9 cellular contexts compared by ENCODE assay signal in the genomic region with DNA sequence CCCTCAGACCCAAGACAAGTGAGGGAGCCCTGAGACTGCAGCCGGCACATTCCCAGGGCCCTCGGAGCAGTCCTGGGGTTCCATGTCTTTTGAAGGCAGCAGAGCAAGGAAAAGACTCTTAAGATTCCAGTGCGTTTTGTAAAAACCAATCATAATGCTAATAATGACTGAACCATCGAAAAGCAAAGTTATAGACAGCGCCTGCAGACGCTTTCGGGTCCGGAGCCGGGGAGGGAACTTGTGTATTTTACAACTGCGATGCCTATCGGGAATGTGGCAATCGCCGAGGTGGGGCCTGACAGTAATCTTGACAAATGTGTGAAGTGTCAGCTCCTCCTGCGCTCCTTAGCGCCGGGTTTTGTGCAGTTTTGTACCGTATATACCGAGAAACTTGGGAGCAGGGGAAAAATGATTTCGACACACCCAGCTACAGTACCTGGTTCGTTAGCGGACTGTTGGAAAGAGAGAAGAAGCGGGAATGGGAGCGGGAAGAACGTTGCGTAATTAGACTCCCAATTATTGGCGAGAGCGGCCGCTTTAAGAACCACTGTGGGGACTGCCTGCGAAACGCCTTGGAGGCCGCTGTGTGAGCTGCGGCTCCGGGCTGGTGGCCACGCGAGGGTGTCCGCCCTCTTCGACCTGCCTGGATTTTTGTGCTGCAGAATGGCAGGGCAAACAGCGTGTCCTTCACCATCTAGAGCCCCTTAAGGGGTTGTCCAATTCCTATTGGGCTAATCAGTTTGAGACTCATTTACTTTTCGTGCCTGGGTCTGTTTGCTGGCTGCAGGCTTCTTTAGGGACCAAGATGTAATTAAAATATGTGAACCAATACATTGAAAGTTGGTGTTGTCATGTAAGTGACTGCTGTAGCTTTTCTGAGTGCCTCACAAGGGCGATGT. TPM values are rescaled to one million over a fixed set of nuclear protein-coding genes. Genes with fewer than 3 reads are reported as not detected.
DNase-seq lines count a peak whose midpoint lies in the region; ATAC-seq, FAIRE-seq and TF ChIP-seq lines count a peak whose summit lies in the region.
"Had no signal": no experiment of that assay in that cellular context is flagged by ENCODE, and none has a peak within 500 bp of the region (broad histone marks: within the 10 kb centered on the region; RNA-seq: fewer than 3 reads in every experiment).

No MANE protein-coding gene starts in this region.

- peak overlapping the region; percentile 91 to 98 (median 96) for H3K4me3 ChIP-seq in HepG2 (replicated peaks in 1 of 3; ENCODE audit: insufficient read depth in 1 of 3, low read depth in 2 of 3, low read length in 3 of 3)
- H3K4me3 ChIP-seq in stomach smooth muscle (ENCODE audit: low read length in 2 of 2), result peak overlapping the region; percentile 53 to 82

- 1% methylated on average over 40 of the region's 40 CpGs for WGBS in HepG2 (ENCODE audit: low lambda C conversion rate)

- H4K20me1 ChIP-seq in HepG2 (ENCODE audit: insufficient read depth, low read length), result peaks cover 20% of the 10 kb centered on the region

- TF ChIP-seq EP300 in HepG2 (IDR thresholded peaks at IDR 0.05; ENCODE audit: low read depth in 2 of 2, low read length in 2 of 2) (peak in 1 of 2 experiments; percentile 46; a peak in 1 of 4 replicates), HepG2 (CRISPR knock-in tag; IDR thresholded peaks at IDR 0.05; ENCODE audit: borderline replicate concordance) (0 out of 2 replicates have a peak, but pooled peaks have one; percentile 46)

- no peak overlapping the region for H2AFZ ChIP-seq in HepG2 (ENCODE audit: low read length)

- H3K27me3 ChIP-seq in HepG2 (ENCODE audit: control insufficient read depth in 1 of 2, insufficient read depth in 2 of 2, low read length in 2 of 2) (peaks cover 0 to 8% of the 10 kb centered on the region in 2 experiments; a peak in 1 of 5 replicates), stomach smooth muscle (ENCODE audit: control insufficient read depth in 1 of 2, insufficient read depth in 2 of 2, low read length in 2 of 2) (peaks cover 14 to 46% of the 10 kb centered on the region in 2 donors)

- no peak for TF ChIP-seq CTCF in RWPE1 (conservative IDR thresholded peaks at IDR 0.05; ENCODE audit: low read depth)
- peak; percentile 64 for TF ChIP-seq CTCF in HepG2 (CRISPR knock-in tag; IDR thresholded peaks at IDR 0.05)

- intact Hi-C loops in HepG2 (cut with micrococcal nuclease; ENCODE audit: unreplicated experiment), result loop anchor here (1.0 to 5.0 kb wide), 5 partner anchors 16 to 287 kb away; no protein-coding TSS in a partner anchor

- peak overlapping the region; percentile 86 for H3K4me2 ChIP-seq in HepG2 (ENCODE audit: low read depth, low read length)

- no TSS peak for BruUV-seq in HepG2 (replicated peaks; lab: Mats Ljungman, UMichigan)

- H3K79me2 ChIP-seq in HepG2 (ENCODE audit: insufficient read depth, low read length), result peaks cover 69% of the 10 kb centered on the region

- peak in 1 of 2 experiments; percentile 46; a peak in 1 of 4 replicates for TF ChIP-seq POLR2A in HepG2 (IDR thresholded peaks at IDR 0.05; ENCODE audit: insufficient read depth in 1 of 2, low read depth in 2 of 2, low read length in 2 of 2)

- H3K9ac ChIP-seq in HepG2 (ENCODE audit: insufficient read depth, low read depth, low read length), result peak overlapping the region; percentile 91
- H3K9ac ChIP-seq in stomach smooth muscle (ENCODE audit: low read length in 2 of 2), result peak overlapping the region; percentile 62 to 76

- peak; percentile 12; the same call in 2 of the 3 replicates for ATAC-seq in HepG2
- ATAC-seq in HG03045 (IDR thresholded peaks at IDR 0.05; ENCODE audit: unreplicated experiment), result no peak

- in situ Hi-C loops in HepG2 (cut with HindIII; ENCODE audit: extremely low pct_ligation_motif_present, low pct_unique_long_range_greater_than_20kb), result loop anchor here (5.0 kb wide), 3 partner anchors 63 to 307 kb away; no protein-coding TSS in a partner anchor

- no peak for FAIRE-seq in HepG2 (lab: Jason Lieb, UNC)
- FAIRE-seq: colon had no signal

- H3K9me3 ChIP-seq in HepG2 (ENCODE audit: low read length), result peaks cover under 1% of the 10 kb centered on the region; the same call in 1 of the 2 replicates
- no peaks in the 10 kb centered on the region for H3K9me3 ChIP-seq in stomach smooth muscle (ENCODE audit: control insufficient read depth in 2 of 2, low read length in 2 of 2)

- CTCF ChIA-PET in RWPE1 (lab: Yijun Ruan, JAX) (interaction anchor here (0.5 to 0.7 kb wide), 4 partner anchors 84 to 653 kb away, joined by 3 to 4 read pairs (median 3); no protein-coding TSS in a partner anchor), HepG2 (lab: Yijun Ruan, JAX; ENCODE audit: low intra/inter-chr PET ratio, low total read pairs) (interaction anchor here (1.9 kb wide), 1 partner anchor 65 kb away, joined by 10 read pairs; no protein-coding TSS in a partner anchor)

- peak; percentile 13 for DNase-seq in activated naive CD4-positive, alpha-beta T cell treated with anti-CD3 and anti-CD28 coated beads, Interleukin-2, amount 50 U/mL, for 16 hours
- no peak for DNase-seq in activated naive CD4-positive, alpha-beta T cell (lab: John Stamatoyannopoulos, UW)
- DNase-seq in RWPE1 (ENCODE audit: low spot score) (peak; percentile 66), dermis blood vessel endothelial cell (peak; percentile 72), HepG2 (ENCODE audit: low spot score) (peak; percentile 58), foreskin melanocyte (no peak)

- POLR2A ChIA-PET in RWPE1 (lab: Yijun Ruan, JAX; ENCODE audit: low non-redundant PET), result no interaction called here
- POLR2A ChIA-PET in HepG2 (lab: Yijun Ruan, JAX), result interaction anchor here (0.5 to 2.2 kb wide), 8 partner anchors 9 to 239 kb away, joined by 3 to 6 read pairs (median 4); no protein-coding TSS in a partner anchor

- H3K36me3 ChIP-seq in HepG2 (replicated peaks in 1 of 2; ENCODE audit: control insufficient read depth in 1 of 2, insufficient read depth in 2 of 2, low read length in 2 of 2) (peaks cover 0 to 2% of the 10 kb centered on the region in 2 experiments; a peak in 2 of 5 replicates), stomach smooth muscle (ENCODE audit: control insufficient read depth in 2 of 2, insufficient read depth in 2 of 2, low read length in 2 of 2) (no peaks in the 10 kb centered on the region)

- no peak for TF ChIP-seq RAD21 in HepG2 (CRISPR knock-in tag; IDR thresholded peaks at IDR 0.05)

- peak overlapping the region; percentile 97 for H3K27ac ChIP-seq in RWPE1
- peak overlapping the region; percentile 78 for H3K27ac ChIP-seq in HepG2 (ENCODE audit: extremely low read length, insufficient read depth, low read length)
- peak overlapping the region; percentile 46 for H3K27ac ChIP-seq in stomach smooth muscle (ENCODE audit: low read length)

- peaks cover 58% of the 10 kb centered on the region for H3K4me1 ChIP-seq in HepG2 (ENCODE audit: insufficient read depth, low read length)
- H3K4me1 ChIP-seq in stomach smooth muscle (ENCODE audit: control insufficient read depth, insufficient read depth, low read length), result peaks cover 35% of the 10 kb centered on the region

TF ChIP-seq in HepG2, 621 proteins besides CTCF, POLR2A, EP300 and RAD21 (continues in another document):
- TF ChIP-seq, protein P1, sequence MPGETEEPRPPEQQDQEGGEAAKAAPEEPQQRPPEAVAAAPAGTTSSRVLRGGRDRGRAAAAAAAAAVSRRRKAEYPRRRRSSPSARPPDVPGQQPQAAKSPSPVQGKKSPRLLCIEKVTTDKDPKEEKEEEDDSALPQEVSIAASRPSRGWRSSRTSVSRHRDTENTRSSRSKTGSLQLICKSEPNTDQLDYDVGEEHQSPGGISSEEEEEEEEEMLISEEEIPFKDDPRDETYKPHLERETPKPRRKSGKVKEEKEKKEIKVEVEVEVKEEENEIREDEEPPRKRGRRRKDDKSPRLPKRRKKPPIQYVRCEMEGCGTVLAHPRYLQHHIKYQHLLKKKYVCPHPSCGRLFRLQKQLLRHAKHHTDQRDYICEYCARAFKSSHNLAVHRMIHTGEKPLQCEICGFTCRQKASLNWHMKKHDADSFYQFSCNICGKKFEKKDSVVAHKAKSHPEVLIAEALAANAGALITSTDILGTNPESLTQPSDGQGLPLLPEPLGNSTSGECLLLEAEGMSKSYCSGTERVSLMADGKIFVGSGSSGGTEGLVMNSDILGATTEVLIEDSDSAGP (CRISPR knock-in tag; IDR thresholded peaks at IDR 0.05; ENCODE audit: borderline replicate concordance), result peak; percentile 98

RNA-seq across cellular contexts. Expression of a gene that starts 2.4 kb away (rescaled TPM):
- 283 and 362 TPM in 2 replicates for total RNA-seq in dermis blood vessel endothelial cell
- 47.1 and 64.9 TPM in 2 replicates for total RNA-seq in HepG2 (2016; rRNA removed; fragmentation: Illumina TruSeq; extraction: Trizol)
- total RNA-seq in HepG2 (2016; cell fraction: cytosol; rRNA removed; fragmentation: Illumina TruSeq; extraction: Trizol; ENCODE audit: low read depth), result 15.6 and 21.2 TPM in 2 replicates
- total RNA-seq in HepG2 (2016; cell fraction: insoluble cytoplasmic fraction; rRNA removed; fragmentation: Illumina TruSeq; extraction: Trizol), result 45.9 and 54.8 TPM in 2 replicates
- 54.5 and 63.7 TPM in 2 replicates for total RNA-seq in HepG2 (2016; cell fraction: membrane; rRNA removed; fragmentation: Illumina TruSeq; extraction: Trizol)
- 54.3 and 61.3 TPM in 2 replicates for total RNA-seq in HepG2 (2016; cell fraction: nucleus; rRNA removed; fragmentation: Illumina TruSeq; extraction: Trizol)
- polyA plus RNA-seq in HepG2 (2011; rRNA removed), result 182 and 202 TPM in 2 replicates
- polyA plus RNA-seq in HepG2 (2011; cell fraction: cytosol; rRNA removed), result 62.2 and 87.1 TPM in 2 replicates
- 133 and 141 TPM in 2 replicates for polyA plus RNA-seq in HepG2 (2011; cell fraction: nucleus; rRNA removed)
- 97.8 and 103 TPM in 2 replicates for polyA plus RNA-seq in HepG2 (2012)
- 15.2 and 19.3 TPM in 2 replicates for polyA plus RNA-seq in HepG2 (2016; cell fraction: cytosol; fragmentation: Illumina TruSeq; extraction: Trizol; ENCODE audit: low read depth)
- 72.5 and 91.0 TPM in 2 replicates for polyA plus RNA-seq in HepG2 (2016; cell fraction: insoluble cytoplasmic fraction; fragmentation: Illumina TruSeq; extraction: Trizol; ENCODE audit: low read depth)
- polyA plus RNA-seq in HepG2 (2016; cell fraction: membrane; fragmentation: Illumina TruSeq; extraction: Trizol; ENCODE audit: low read depth), result 64.7 and 77.7 TPM in 2 replicates
- polyA plus RNA-seq in HepG2 (2016; cell fraction: nucleus; fragmentation: Illumina TruSeq; extraction: Trizol; ENCODE audit: insufficient read depth, low read depth), result 74.5 and 82.8 TPM in 2 replicates
- 156 and 217 TPM in 2 replicates for polyA minus RNA-seq in HepG2 (2011; rRNA and poly(A)+ RNA removed; ENCODE audit: low replicate concordance)
- 122 and 129 TPM in 2 replicates for polyA minus RNA-seq in HepG2 (2011; cell fraction: cytosol; rRNA and poly(A)+ RNA removed)
- polyA minus RNA-seq in HepG2 (2011; cell fraction: nucleus; rRNA and poly(A)+ RNA removed), result 185 and 262 TPM in 2 replicates

Comparison
In these comparisons a context has a peak if more than half of its experiments do, and no peak if none do; other contexts are left out.
1. DNase-seq: peak in activated naive CD4-positive, alpha-beta T cell treated with anti-CD3 and anti-CD28 coated beads, Interleukin-2, amount 50 U/mL, for 16 hours (single experiment), RWPE1 (single experiment), dermis blood vessel endothelial cell (single experiment) and HepG2 (single experiment); none in activated naive CD4-positive, alpha-beta T cell (0 of 4) and foreskin melanocyte (single experiment).
2. H3K27ac ChIP-seq: peak in every context shown above with its lines; median percentile 97 in RWPE1; 78 in HepG2; 46 in stomach smooth muscle.